In the genomic region with DNA sequence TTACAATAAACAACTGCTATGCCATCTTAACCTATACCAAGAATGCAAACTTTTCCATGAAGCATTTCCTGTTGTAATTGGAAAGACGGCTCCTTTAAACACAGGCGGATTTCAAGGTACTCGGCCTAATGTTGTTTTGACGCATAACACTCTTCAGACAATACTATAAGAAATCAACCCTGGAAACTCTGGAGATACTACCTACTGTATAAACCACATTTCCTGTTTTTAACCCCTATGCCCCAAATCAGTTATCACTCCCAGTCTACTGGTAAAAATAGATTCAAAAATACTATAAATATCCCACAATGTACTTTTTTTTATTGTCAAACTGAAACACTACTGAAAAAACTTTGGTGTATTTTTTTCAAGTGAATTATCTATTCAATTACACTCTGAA, we compare ENCODE assay signal across 1 cellular context.
TF ChIP-seq lines count a peak whose summit lies in the region.

No MANE protein-coding gene starts in this region.

TF ChIP-seq in GM12878, 131 proteins besides CTCF, POLR2A, EP300 and RAD21 (continued from another document):
- TF ChIP-seq RUNX3 (IDR thresholded peaks at IDR 0.05; ENCODE audit: low read length) (peak; percentile 75), RBBP5 (conservative IDR thresholded peaks at IDR 0.05) (no peak), JUNB (IDR thresholded peaks at IDR 0.05) (peak; percentile 26), FOXM1 (IDR thresholded peaks at IDR 0.05; ENCODE audit: low read depth, low read length) (peak; percentile 20; the same call in 1 of the 2 replicates), CREM (IDR thresholded peaks at IDR 0.05; ENCODE audit: low read depth) (0 out of 2 replicates have a peak, but pooled peaks have one; percentile 15), MEF2A (IDR thresholded peaks at IDR 0.05; ENCODE audit: insufficient read depth, low read depth, low read length) (peak; percentile 79), ESRRA (IDR thresholded peaks at IDR 0.05; ENCODE audit: low read length) (no peak)
- TF ChIP-seq, protein P1, sequence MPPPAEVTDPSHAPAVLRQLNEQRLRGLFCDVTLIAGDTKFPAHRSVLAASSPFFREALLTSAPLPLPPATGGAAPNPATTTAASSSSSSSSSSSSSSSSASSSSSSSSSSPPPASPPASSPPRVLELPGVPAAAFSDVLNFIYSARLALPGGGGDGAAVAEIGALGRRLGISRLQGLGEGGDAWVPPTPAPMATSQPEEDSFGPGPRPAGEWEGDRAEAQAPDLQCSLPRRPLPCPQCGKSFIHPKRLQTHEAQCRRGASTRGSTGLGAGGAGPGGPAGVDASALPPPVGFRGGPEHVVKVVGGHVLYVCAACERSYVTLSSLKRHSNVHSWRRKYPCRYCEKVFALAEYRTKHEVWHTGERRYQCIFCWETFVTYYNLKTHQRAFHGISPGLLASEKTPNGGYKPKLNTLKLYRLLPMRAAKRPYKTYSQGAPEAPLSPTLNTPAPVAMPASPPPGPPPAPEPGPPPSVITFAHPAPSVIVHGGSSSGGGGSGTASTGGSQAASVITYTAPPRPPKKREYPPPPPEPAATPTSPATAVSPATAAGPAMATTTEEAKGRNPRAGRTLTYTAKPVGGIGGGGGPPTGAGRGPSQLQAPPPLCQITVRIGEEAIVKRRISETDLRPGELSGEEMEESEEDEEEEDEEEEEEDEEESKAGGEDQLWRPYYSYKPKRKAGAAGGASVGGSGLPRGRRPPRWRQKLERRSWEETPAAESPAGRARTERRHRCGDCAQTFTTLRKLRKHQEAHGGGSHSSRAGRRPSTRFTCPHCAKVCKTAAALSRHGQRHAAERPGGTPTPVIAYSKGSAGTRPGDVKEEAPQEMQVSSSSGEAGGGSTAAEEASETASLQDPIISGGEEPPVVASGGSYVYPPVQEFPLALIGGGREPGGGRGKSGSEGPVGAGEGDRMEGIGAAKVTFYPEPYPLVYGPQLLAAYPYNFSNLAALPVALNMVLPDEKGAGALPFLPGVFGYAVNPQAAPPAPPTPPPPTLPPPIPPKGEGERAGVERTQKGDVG (CRISPR knock-in tag; IDR thresholded peaks at IDR 0.05), result no peak
- TF ChIP-seq, protein P2, sequence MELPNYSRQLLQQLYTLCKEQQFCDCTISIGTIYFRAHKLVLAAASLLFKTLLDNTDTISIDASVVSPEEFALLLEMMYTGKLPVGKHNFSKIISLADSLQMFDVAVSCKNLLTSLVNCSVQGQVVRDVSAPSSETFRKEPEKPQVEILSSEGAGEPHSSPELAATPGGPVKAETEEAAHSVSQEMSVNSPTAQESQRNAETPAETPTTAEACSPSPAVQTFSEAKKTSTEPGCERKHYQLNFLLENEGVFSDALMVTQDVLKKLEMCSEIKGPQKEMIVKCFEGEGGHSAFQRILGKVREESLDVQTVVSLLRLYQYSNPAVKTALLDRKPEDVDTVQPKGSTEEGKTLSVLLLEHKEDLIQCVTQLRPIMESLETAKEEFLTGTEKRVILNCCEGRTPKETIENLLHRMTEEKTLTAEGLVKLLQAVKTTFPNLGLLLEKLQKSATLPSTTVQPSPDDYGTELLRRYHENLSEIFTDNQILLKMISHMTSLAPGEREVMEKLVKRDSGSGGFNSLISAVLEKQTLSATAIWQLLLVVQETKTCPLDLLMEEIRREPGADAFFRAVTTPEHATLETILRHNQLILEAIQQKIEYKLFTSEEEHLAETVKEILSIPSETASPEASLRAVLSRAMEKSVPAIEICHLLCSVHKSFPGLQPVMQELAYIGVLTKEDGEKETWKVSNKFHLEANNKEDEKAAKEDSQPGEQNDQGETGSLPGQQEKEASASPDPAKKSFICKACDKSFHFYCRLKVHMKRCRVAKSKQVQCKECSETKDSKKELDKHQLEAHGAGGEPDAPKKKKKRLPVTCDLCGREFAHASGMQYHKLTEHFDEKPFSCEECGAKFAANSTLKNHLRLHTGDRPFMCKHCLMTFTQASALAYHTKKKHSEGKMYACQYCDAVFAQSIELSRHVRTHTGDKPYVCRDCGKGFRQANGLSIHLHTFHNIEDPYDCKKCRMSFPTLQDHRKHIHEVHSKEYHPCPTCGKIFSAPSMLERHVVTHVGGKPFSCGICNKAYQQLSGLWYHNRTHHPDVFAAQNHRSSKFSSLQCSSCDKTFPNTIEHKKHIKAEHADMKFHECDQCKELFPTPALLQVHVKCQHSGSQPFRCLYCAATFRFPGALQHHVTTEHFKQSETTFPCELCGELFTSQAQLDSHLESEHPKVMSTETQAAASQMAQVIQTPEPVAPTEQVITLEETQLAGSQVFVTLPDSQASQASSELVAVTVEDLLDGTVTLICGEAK (IDR thresholded peaks at IDR 0.05; ENCODE audit: borderline replicate concordance), result no peak
